In the genomic region with DNA sequence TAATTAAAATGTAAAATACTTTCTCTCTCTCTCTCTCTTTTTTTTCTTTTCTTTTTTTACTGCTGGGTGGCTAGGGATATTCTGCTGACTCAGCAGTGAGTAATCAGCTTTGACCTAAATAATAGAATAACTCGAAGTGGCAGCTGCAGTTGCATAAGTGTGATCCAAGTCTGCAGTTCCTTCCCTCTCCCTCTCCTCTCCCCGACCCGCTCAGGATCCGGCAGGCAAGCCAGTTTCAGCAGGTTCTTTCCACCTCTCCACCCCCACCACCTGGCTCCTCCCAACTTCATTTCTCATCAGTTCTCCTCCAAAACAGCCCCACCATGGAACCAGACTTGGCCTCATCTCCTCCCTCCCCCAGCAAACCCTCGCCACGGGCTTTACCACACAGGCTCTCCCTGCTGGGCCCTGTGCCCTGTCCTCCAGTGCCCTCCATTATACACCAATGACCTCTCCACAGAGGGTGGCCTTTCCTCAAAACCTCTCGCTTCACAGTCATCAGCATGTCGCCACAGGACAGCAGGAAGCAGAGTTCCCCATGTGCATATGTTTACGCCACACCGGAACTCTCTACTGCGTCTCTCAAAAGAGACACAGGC, we compare ENCODE assay signal across 9 cellular contexts. TPM values are rescaled to one million over a fixed set of nuclear protein-coding genes. Genes with fewer than 3 reads are reported as not detected.
DNase-seq lines count a peak whose midpoint lies in the region; ATAC-seq lines count a peak whose summit lies in the region.
"Had no signal": no experiment of that assay in that cellular context is flagged by ENCODE, and none has a peak within 500 bp of the region (broad histone marks: within the 10 kb centered on the region; RNA-seq: fewer than 3 reads in every experiment).

No MANE protein-coding gene starts in this region.

- peak overlapping the region; percentile 9 for H3K27ac ChIP-seq in thymus (ENCODE audit: low read depth)

- no peaks in the 10 kb centered on the region for H3K36me3 ChIP-seq in thymus (ENCODE audit: control insufficient read depth, insufficient read depth)

- peak; percentile 74 for ATAC-seq in Right ventricle myocardium inferior
- ATAC-seq in left colon = peak; percentile 68
- no peak for ATAC-seq in HG03135 (IDR thresholded peaks at IDR 0.05; ENCODE audit: unreplicated experiment)

- H3K4me1 ChIP-seq in thymus (ENCODE audit: control insufficient read depth, insufficient read depth, low read length) = no peaks in the 10 kb centered on the region

- DNase-seq in Right ventricle myocardium inferior (ENCODE audit: missing footprints) (peak; percentile 73), cardiac septum (ENCODE audit: low spot score) (no peak), cerebellar cortex (ENCODE audit: low spot score) (peak; percentile 66), left colon (peak; percentile 33 to 63), middle frontal gyrus (ENCODE audit: extremely low spot score, low spot score) (no peak)
- DNase-seq in activated T-cell treated with anti-CD3 and anti-CD28 coated beads, Interleukin-2, amount 50 U/mL, for 1 hour = no peak

- no peak overlapping the region for H3K4me3 ChIP-seq in thymus (ENCODE audit: low read length)

- no peaks in the 10 kb centered on the region for H3K9me3 ChIP-seq in thymus (ENCODE audit: control insufficient read depth)

- intact Hi-C loops in Right ventricle myocardium inferior (cut with DNase I) = no loop called here
- intact Hi-C loops in cardiac septum (cut with DNase I) = no loop called here
- intact Hi-C loops in left colon (cut with DNase I, micrococcal nuclease) = no loop called here

- peaks cover 5% of the 10 kb centered on the region for H3K27me3 ChIP-seq in thymus (ENCODE audit: control insufficient read depth, insufficient read depth)

- WGBS in thymus = 70% methylated on average over 11 of the region's 11 CpGs

RNA-seq across cellular contexts. Expression of a gene that starts 22.4 kb away (rescaled TPM):
- 11.5 TPM for total RNA-seq in Right ventricle myocardium inferior
- 4.4 TPM for total RNA-seq in cardiac septum
- total RNA-seq in left colon = 10 to 100 TPM; 18.2 to 33.6 TPM
- polyA plus RNA-seq in thymus = 15.0 TPM

RNA-seq across cellular contexts. Expression of a gene that starts 42.0 kb away (rescaled TPM):
- not detected for total RNA-seq in Right ventricle myocardium inferior
- total RNA-seq in cardiac septum = not detected
- not detected for total RNA-seq in left colon
- polyA plus RNA-seq in thymus = 0.87 TPM

RNA-seq across cellular contexts. Expression of a gene that starts 56.2 kb away (rescaled TPM):
- total RNA-seq in Right ventricle myocardium inferior = not detected
- not detected for total RNA-seq in cardiac septum
- total RNA-seq in left colon = not detected
- 0.07 TPM for polyA plus RNA-seq in thymus
- total RNA-seq: T-helper 1 cell treated with Interleukin-12 subunit alpha and Interleukin-12 subunit beta and Interleukin-4 antibody, amounts not matched to agents 30 ng/mL and 1 ng/mL, for 36 hours had no signal

Comparison
In these comparisons a context has a peak if more than half of its experiments do, and no peak if none do; other contexts are left out.
1. DNase-seq: peak in Right ventricle myocardium inferior (single experiment), cerebellar cortex (single experiment) and left colon (2 of 2); none in cardiac septum (single experiment), middle frontal gyrus (single experiment) and activated T-cell treated with anti-CD3 and anti-CD28 coated beads, Interleukin-2, amount 50 U/mL, for 1 hour (single experiment).